ENCODE assay signal across 1 cellular context in genomic region chr20:43840382-43841070, GRCh38.
TF ChIP-seq lines count a peak whose summit lies in the region.

No MANE protein-coding gene starts in this region.

TF ChIP-seq in HepG2, 621 proteins besides CTCF, POLR2A, EP300 and RAD21 (continued from another document and continues in another):
- no peak for TF ChIP-seq ZNF512 (CRISPR knock-in tag; IDR thresholded peaks at IDR 0.05)
- 0 out of 2 replicates have a peak, but pooled peaks have one; percentile 32 for TF ChIP-seq MTF2 (CRISPR knock-in tag; IDR thresholded peaks at IDR 0.05; ENCODE audit: borderline replicate concordance)
- no peak for TF ChIP-seq ZNF564 (CRISPR knock-in tag; IDR thresholded peaks at IDR 0.05)
- TF ChIP-seq MTA3 (CRISPR knock-in tag; IDR thresholded peaks at IDR 0.05) = no peak
- no peak for TF ChIP-seq FOXA1 (IDR thresholded peaks at IDR 0.05)
- TF ChIP-seq FOXA1 (CRISPR knock-in tag; IDR thresholded peaks at IDR 0.05) = 0 out of 2 replicates have a peak, but pooled peaks have one; percentile 16
- no peak for TF ChIP-seq REST (IDR thresholded peaks at IDR 0.05; ENCODE audit: borderline replicate concordance in 1 of 2, low read depth in 1 of 2, low read length in 2 of 2)
- no peak for TF ChIP-seq ZNF580 (CRISPR knock-in tag; IDR thresholded peaks at IDR 0.05; ENCODE audit: borderline replicate concordance, low read depth)
- TF ChIP-seq ZBTB43 (CRISPR knock-in tag; conservative IDR thresholded peaks at IDR 0.05) = no peak
- no peak for TF ChIP-seq ELF1 (CRISPR knock-in tag; IDR thresholded peaks at IDR 0.05)
- peak; percentile 56 for TF ChIP-seq PCBP2 (optimal IDR thresholded peaks at IDR 0.05; ENCODE audit: low read depth, low read length, poor library complexity, severe bottlenecking)
- no peak for TF ChIP-seq KDM6A (CRISPR knock-in tag; IDR thresholded peaks at IDR 0.05; ENCODE audit: low read depth)
- no peak for TF ChIP-seq TBX2 (CRISPR knock-in tag; IDR thresholded peaks at IDR 0.05; ENCODE audit: borderline replicate concordance)
- TF ChIP-seq XRCC5 (optimal IDR thresholded peaks at IDR 0.05; ENCODE audit: low read length) = peak; percentile 28
- TF ChIP-seq ZNF142 (CRISPR knock-in tag; IDR thresholded peaks at IDR 0.05) = no peak
- TF ChIP-seq IRF1 (CRISPR knock-in tag; IDR thresholded peaks at IDR 0.05; ENCODE audit: low read depth) = no peak
- TF ChIP-seq KLF16 (CRISPR knock-in tag; IDR thresholded peaks at IDR 0.05) = no peak
- TF ChIP-seq NFE2L2 (IDR thresholded peaks at IDR 0.05; ENCODE audit: low read length) = no peak
- no peak for TF ChIP-seq ZBTB4 (CRISPR knock-in tag; IDR thresholded peaks at IDR 0.05; ENCODE audit: borderline replicate concordance)
- no peak for TF ChIP-seq MYC (CRISPR knock-in tag; IDR thresholded peaks at IDR 0.05; ENCODE audit: borderline replicate concordance)
- TF ChIP-seq HNRNPLL (IDR thresholded peaks at IDR 0.05; ENCODE audit: low read depth, low read length, poor library complexity, severe bottlenecking) = no peak
- no peak for TF ChIP-seq KDM5A (IDR thresholded peaks at IDR 0.05; ENCODE audit: borderline replicate concordance, low read length)
- TF ChIP-seq CENPX (CRISPR knock-in tag; IDR thresholded peaks at IDR 0.05) = no peak
- no peak for TF ChIP-seq ZNF749 (CRISPR knock-in tag; IDR thresholded peaks at IDR 0.05; ENCODE audit: borderline replicate concordance)
- TF ChIP-seq ZNF660 (CRISPR knock-in tag; IDR thresholded peaks at IDR 0.05; ENCODE audit: borderline replicate concordance, low read depth) = no peak
- TF ChIP-seq STAG1 (CRISPR knock-in tag; IDR thresholded peaks at IDR 0.05) = peak; percentile 32
- no peak for TF ChIP-seq BATF2 (CRISPR knock-in tag; IDR thresholded peaks at IDR 0.05)
- no peak for TF ChIP-seq ZNF839 (CRISPR knock-in tag; IDR thresholded peaks at IDR 0.05; ENCODE audit: borderline replicate concordance)
- TF ChIP-seq ZBTB7B (CRISPR knock-in tag; IDR thresholded peaks at IDR 0.05) = no peak
- TF ChIP-seq ZNF784 (CRISPR knock-in tag; IDR thresholded peaks at IDR 0.05; ENCODE audit: borderline replicate concordance) = no peak
- no peak for TF ChIP-seq ZHX1 (CRISPR knock-in tag; IDR thresholded peaks at IDR 0.05; ENCODE audit: low read depth)
- no peak for TF ChIP-seq ZSCAN5A (CRISPR knock-in tag; IDR thresholded peaks at IDR 0.05; ENCODE audit: borderline replicate concordance)
- no peak for TF ChIP-seq CEBPB (IDR thresholded peaks at IDR 0.05; ENCODE audit: borderline replicate concordance, low read depth, low read length)
- no peak for TF ChIP-seq ZNF296 (CRISPR knock-in tag; conservative IDR thresholded peaks at IDR 0.05)
